Comparison of ENCODE assay signal across 8 cellular contexts in genomic region chr5:91280942-91281269, GRCh38.
DNase-seq lines count a peak whose midpoint lies in the region; ATAC-seq and TF ChIP-seq lines count a peak whose summit lies in the region.

No MANE protein-coding gene starts in this region.

- H3K36me3 ChIP-seq in CD4-positive, CD25-positive, alpha-beta regulatory T cell (ENCODE audit: control insufficient read depth, insufficient read depth, low read length) = no peaks in the 10 kb centered on the region
- H3K36me3 ChIP-seq in GM23248 (ENCODE audit: low read depth) (no peaks in the 10 kb centered on the region), thyroid gland (no peaks in the 10 kb centered on the region)

- H4K20me1 ChIP-seq in GM23248 (ENCODE audit: insufficient read depth) = no peaks in the 10 kb centered on the region

- TF ChIP-seq POLR2A in thyroid gland (IDR thresholded peaks at IDR 0.05) = no peak

- peaks cover 17% of the 10 kb centered on the region for H3K4me1 ChIP-seq in CD4-positive, CD25-positive, alpha-beta regulatory T cell (ENCODE audit: control insufficient read depth, insufficient read depth, low read length, poor library complexity, severe bottlenecking)
- peaks cover 39% of the 10 kb centered on the region for H3K4me1 ChIP-seq in GM23248 (ENCODE audit: insufficient read depth)
- peaks cover 10 to 25% of the 10 kb centered on the region in 2 donors for H3K4me1 ChIP-seq in thyroid gland

- H3K27ac Mint-ChIP-seq in CD4-positive, CD25-positive, alpha-beta regulatory T cell = peak overlapping the region; percentile 77 to 93 (median 80)
- H3K27ac Mint-ChIP-seq in activated CD8-positive, alpha-beta T cell treated with anti-CD3 and anti-CD28 coated beads, Interleukin-2, amount 10 ng/mL, durations not matched to agents 7 days and 5 days = peak overlapping the region; percentile 76
- peak overlapping the region; percentile 76 to 99 (median 86) for H3K27ac Mint-ChIP-seq in immature natural killer cell

- peaks cover 43% of the 10 kb centered on the region for H3F3A ChIP-seq in GM23248 (ENCODE audit: insufficient read depth)

- peaks cover 5 to 28% (median 24%) of the 10 kb centered on the region in 4 donors for H3K4me1 Mint-ChIP-seq in CD4-positive, CD25-positive, alpha-beta regulatory T cell
- H3K4me1 Mint-ChIP-seq in activated CD8-positive, alpha-beta T cell treated with anti-CD3 and anti-CD28 coated beads, Interleukin-2, amount 10 ng/mL, durations not matched to agents 7 days and 5 days (ENCODE audit: low read depth) = peaks cover 22% of the 10 kb centered on the region
- H3K4me1 Mint-ChIP-seq in immature natural killer cell = peaks cover 21 to 22% of the 10 kb centered on the region in 2 donors

- H3K9ac ChIP-seq in GM23248 = peak overlapping the region; percentile 97

- H3K9me2 ChIP-seq in GM23248 (ENCODE audit: insufficient read depth) = no peaks in the 10 kb centered on the region

- no peak for TF ChIP-seq CTCF in thyroid gland (IDR thresholded peaks at IDR 0.05)

- no peaks in the 10 kb centered on the region for H3K27me3 Mint-ChIP-seq in CD4-positive, CD25-positive, alpha-beta regulatory T cell
- H3K27me3 Mint-ChIP-seq in activated CD8-positive, alpha-beta T cell treated with anti-CD3 and anti-CD28 coated beads, Interleukin-2, amount 10 ng/mL, durations not matched to agents 7 days and 5 days (ENCODE audit: low read depth) = peaks cover 2% of the 10 kb centered on the region
- peaks cover 4 to 22% (median 15%) of the 10 kb centered on the region in 3 donors for H3K27me3 Mint-ChIP-seq in immature natural killer cell (ENCODE audit: low read depth in 3 of 3)

- ATAC-seq in CD4-positive, CD25-positive, alpha-beta regulatory T cell (ENCODE audit: low read depth in 2 of 2) = no peak
- no peak for ATAC-seq in activated CD8-positive, alpha-beta T cell treated with anti-CD3 and anti-CD28 coated beads, Interleukin-2, amount 10 ng/mL, durations not matched to agents 7 days and 5 days

- H3K79me2 ChIP-seq in GM23248 (ENCODE audit: insufficient read depth) = no peaks in the 10 kb centered on the region

- peak overlapping the region; percentile 96 for H3K4me2 ChIP-seq in GM23248 (ENCODE audit: unreplicated experiment)

- no peaks in the 10 kb centered on the region for H3K27me3 ChIP-seq in CD4-positive, CD25-positive, alpha-beta regulatory T cell (ENCODE audit: control insufficient read depth, insufficient read depth, low read length)
- H3K27me3 ChIP-seq in GM23248 (replicated peaks; ENCODE audit: insufficient read depth) = no peaks in the 10 kb centered on the region
- no peaks in the 10 kb centered on the region for H3K27me3 ChIP-seq in thyroid gland

- 1 to 2% methylated on average over 6 of the region's 6 CpGs for WGBS in GM23248 (ENCODE audit: low coverage in 1 of 2, low lambda C conversion rate in 2 of 2, missing lambda C conversion rate in 2 of 2), 2 experiments
- WGBS in thyroid gland, 2 donors = 10 to 16% methylated on average over 6 of the region's 6 CpGs

- peak overlapping the region; percentile 90 for H3K4me3 ChIP-seq in CD4-positive, CD25-positive, alpha-beta regulatory T cell (ENCODE audit: low read depth, low read length)
- H3K4me3 ChIP-seq in GM23248 (peak overlapping the region; percentile 77), thyroid gland (replicated peaks in 1 of 3) (peak overlapping the region in 1 of 3 donors; percentile 43)

- in situ Hi-C loops in GM23248 (cut with MboI) = no loop called here
- in situ Hi-C loops in G401 (cut with HindIII; ENCODE audit: low sequenced_read_pairs) = no loop called here

- H3K9me3 Mint-ChIP-seq in CD4-positive, CD25-positive, alpha-beta regulatory T cell = peaks cover 0 to 5% (median 0%) of the 10 kb centered on the region in 7 donors
- peaks cover 10% of the 10 kb centered on the region for H3K9me3 Mint-ChIP-seq in activated CD8-positive, alpha-beta T cell treated with anti-CD3 and anti-CD28 coated beads, Interleukin-2, amount 10 ng/mL, durations not matched to agents 7 days and 5 days (ENCODE audit: insufficient read depth)
- no peaks in the 10 kb centered on the region for H3K9me3 Mint-ChIP-seq in immature natural killer cell

- peak overlapping the region; percentile 80 to 95 (median 90) for H3K4me3 Mint-ChIP-seq in CD4-positive, CD25-positive, alpha-beta regulatory T cell
- peak overlapping the region; percentile 79 for H3K4me3 Mint-ChIP-seq in activated CD8-positive, alpha-beta T cell treated with anti-CD3 and anti-CD28 coated beads, Interleukin-2, amount 10 ng/mL, durations not matched to agents 7 days and 5 days
- peak overlapping the region; percentile 87 to 97 (median 90) for H3K4me3 Mint-ChIP-seq in immature natural killer cell

- H3K36me3 Mint-ChIP-seq in CD4-positive, CD25-positive, alpha-beta regulatory T cell = no peaks in the 10 kb centered on the region
- H3K36me3 Mint-ChIP-seq in activated CD8-positive, alpha-beta T cell treated with anti-CD3 and anti-CD28 coated beads, Interleukin-2, amount 10 ng/mL, durations not matched to agents 7 days and 5 days (ENCODE audit: low read depth) = peaks cover 2% of the 10 kb centered on the region
- peaks cover 0 to 5% (median 2%) of the 10 kb centered on the region in 3 donors for H3K36me3 Mint-ChIP-seq in immature natural killer cell

- CTCF ChIA-PET in activated CD8-positive, alpha-beta T cell treated with anti-CD3 and anti-CD28 coated beads, Interleukin-2, amount 10 ng/mL, durations not matched to agents 7 days and 5 days (lab: Charles Lee) = interaction anchor here (1.4 to 2.6 kb wide), 4 partner anchors 11 to 104 kb away, joined by 4 to 18 read pairs (median 10); partner anchors contain the start of gene ARRDC3
- CTCF ChIA-PET in HEK293T (lab: Yijun Ruan, JAX) = no interaction called here

- H3K27ac ChIP-seq in CD4-positive, CD25-positive, alpha-beta regulatory T cell (ENCODE audit: insufficient read depth, low read length, poor library complexity, severe bottlenecking) = peak overlapping the region; percentile 59
- H3K27ac ChIP-seq in GM23248 (peak overlapping the region; percentile 96), thyroid gland (peak overlapping the region; percentile 85 to 98 (median 96))

- intact Hi-C loops in thyroid gland (cut with DNase I) = no loop called here

- H3K9me3 ChIP-seq in CD4-positive, CD25-positive, alpha-beta regulatory T cell (ENCODE audit: control insufficient read depth in 2 of 2, low read length in 2 of 2) = no peaks in the 10 kb centered on the region
- no peaks in the 10 kb centered on the region for H3K9me3 ChIP-seq in GM23248 (ENCODE audit: low read depth)
- H3K9me3 ChIP-seq in thyroid gland = no peaks in the 10 kb centered on the region

- POLR2A ChIA-PET in activated CD8-positive, alpha-beta T cell treated with anti-CD3 and anti-CD28 coated beads, Interleukin-2, amount 10 ng/mL, durations not matched to agents 7 days and 5 days (lab: Charles Lee) = interaction anchor here (0.9 to 3.7 kb wide), 8 partner anchors 9 to 104 kb away, joined by 3 to 36 read pairs (median 5); partner anchors contain the start of gene ARRDC3
- POLR2A ChIA-PET in HEK293T (lab: Yijun Ruan, JAX) = interaction anchor here (0.8 to 2.6 kb wide), 8 partner anchors 11 to 103 kb away, joined by 3 to 38 read pairs (median 4); partner anchors contain the start of gene ARRDC3

- H2AFZ ChIP-seq in GM23248 = peak overlapping the region; percentile 46; the same call in 1 of the 2 replicates

- DNase-seq in CD4-positive, CD25-positive, alpha-beta regulatory T cell = no peak
- DNase-seq in GM23248 (no peak), immature natural killer cell (no peak), thyroid gland (no peak), amniotic stem cell (lab: John Stamatoyannopoulos, UW) (no peak), HEK293T (ENCODE audit: extremely low spot score) (no peak), G401 (ENCODE audit: low spot score) (no peak)
- no peak for DNase-seq in activated CD8-positive, alpha-beta T cell treated with anti-CD3 and anti-CD28 coated beads, Interleukin-2, amount 10 ng/mL, durations not matched to agents 7 days and 5 days

TF ChIP-seq in HEK293T, 16 proteins besides CTCF, POLR2A, EP300 and RAD21:
- TF ChIP-seq HDGF (IDR thresholded peaks at IDR 0.05; ENCODE audit: borderline replicate concordance) (no peak), FOXA1 (IDR thresholded peaks at IDR 0.05) (no peak), TARDBP (IDR thresholded peaks at IDR 0.05) (no peak), CTBP1 (IDR thresholded peaks at IDR 0.05; ENCODE audit: borderline replicate concordance) (no peak), NFRKB (IDR thresholded peaks at IDR 0.05) (no peak), ELF4 (IDR thresholded peaks at IDR 0.05) (no peak), SP1 (IDR thresholded peaks at IDR 0.05) (no peak), LEF1 (IDR thresholded peaks at IDR 0.05; ENCODE audit: borderline replicate concordance) (no peak), L3MBTL2 (conservative IDR thresholded peaks at IDR 0.05) (no peak), FOXK2 (IDR thresholded peaks at IDR 0.05) (no peak), SUZ12 (IDR thresholded peaks at IDR 0.05) (no peak), ZNF384 (IDR thresholded peaks at IDR 0.05) (no peak), PKNOX1 (IDR thresholded peaks at IDR 0.05) (no peak), FOXM1 (IDR thresholded peaks at IDR 0.05; ENCODE audit: borderline replicate concordance) (no peak), ARNT (IDR thresholded peaks at IDR 0.05) (no peak), BHLHE40 (IDR thresholded peaks at IDR 0.05; ENCODE audit: borderline replicate concordance) (no peak)
TF ChIP-seq in HEK293T: peak in this region for 0.
